In the genomic region with DNA sequence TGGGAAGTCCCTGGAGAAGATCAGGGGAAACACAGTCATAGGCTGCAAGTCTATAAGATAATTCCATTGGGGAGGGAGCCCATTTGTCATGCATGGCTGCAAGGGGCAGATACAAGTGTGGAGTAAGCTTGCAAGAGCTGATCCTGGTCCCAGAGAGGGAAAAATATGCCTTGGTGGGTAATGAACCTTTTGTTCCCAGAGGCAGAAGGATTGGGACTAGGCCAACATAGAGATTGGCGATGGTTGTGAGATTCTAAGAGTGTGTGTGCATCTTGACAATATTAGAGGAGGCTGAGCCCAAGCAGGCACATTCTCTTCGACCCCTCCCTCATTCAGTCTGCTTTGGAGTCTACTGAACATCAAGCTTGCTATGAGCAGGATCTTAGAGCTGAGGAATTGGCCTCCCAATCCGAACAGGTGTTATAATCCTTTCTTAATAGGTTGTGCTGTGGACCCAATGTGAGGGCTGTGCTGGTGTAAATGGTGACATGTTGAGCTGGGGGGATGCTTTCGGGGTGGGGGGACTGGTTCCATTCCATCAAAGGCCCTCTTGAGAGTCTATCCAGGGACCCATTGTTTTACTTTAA, we compare ENCODE assay signal across 1 cellular context.
TF ChIP-seq lines count a peak whose summit lies in the region.

No MANE protein-coding gene starts in this region.

TF ChIP-seq in neural cell, 6 proteins besides CTCF, POLR2A, EP300 and RAD21:
- TF ChIP-seq SMC3 (conservative IDR thresholded peaks at IDR 0.05; ENCODE audit: poor library complexity) (no peak), MXI1 (conservative IDR thresholded peaks at IDR 0.05; ENCODE audit: poor library complexity, severe bottlenecking) (no peak), POLR2AphosphoS5 (IDR thresholded peaks at IDR 0.05) (peak; percentile 21), EZH2 (IDR thresholded peaks at IDR 0.05; ENCODE audit: borderline replicate concordance, insufficient read depth, low read length, poor library complexity, severe bottlenecking) (no peak), TAF1 (IDR thresholded peaks at IDR 0.05; ENCODE audit: low read depth) (no peak)
- TF ChIP-seq, protein P1, sequence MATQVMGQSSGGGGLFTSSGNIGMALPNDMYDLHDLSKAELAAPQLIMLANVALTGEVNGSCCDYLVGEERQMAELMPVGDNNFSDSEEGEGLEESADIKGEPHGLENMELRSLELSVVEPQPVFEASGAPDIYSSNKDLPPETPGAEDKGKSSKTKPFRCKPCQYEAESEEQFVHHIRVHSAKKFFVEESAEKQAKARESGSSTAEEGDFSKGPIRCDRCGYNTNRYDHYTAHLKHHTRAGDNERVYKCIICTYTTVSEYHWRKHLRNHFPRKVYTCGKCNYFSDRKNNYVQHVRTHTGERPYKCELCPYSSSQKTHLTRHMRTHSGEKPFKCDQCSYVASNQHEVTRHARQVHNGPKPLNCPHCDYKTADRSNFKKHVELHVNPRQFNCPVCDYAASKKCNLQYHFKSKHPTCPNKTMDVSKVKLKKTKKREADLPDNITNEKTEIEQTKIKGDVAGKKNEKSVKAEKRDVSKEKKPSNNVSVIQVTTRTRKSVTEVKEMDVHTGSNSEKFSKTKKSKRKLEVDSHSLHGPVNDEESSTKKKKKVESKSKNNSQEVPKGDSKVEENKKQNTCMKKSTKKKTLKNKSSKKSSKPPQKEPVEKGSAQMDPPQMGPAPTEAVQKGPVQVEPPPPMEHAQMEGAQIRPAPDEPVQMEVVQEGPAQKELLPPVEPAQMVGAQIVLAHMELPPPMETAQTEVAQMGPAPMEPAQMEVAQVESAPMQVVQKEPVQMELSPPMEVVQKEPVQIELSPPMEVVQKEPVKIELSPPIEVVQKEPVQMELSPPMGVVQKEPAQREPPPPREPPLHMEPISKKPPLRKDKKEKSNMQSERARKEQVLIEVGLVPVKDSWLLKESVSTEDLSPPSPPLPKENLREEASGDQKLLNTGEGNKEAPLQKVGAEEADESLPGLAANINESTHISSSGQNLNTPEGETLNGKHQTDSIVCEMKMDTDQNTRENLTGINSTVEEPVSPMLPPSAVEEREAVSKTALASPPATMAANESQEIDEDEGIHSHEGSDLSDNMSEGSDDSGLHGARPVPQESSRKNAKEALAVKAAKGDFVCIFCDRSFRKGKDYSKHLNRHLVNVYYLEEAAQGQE (IDR thresholded peaks at IDR 0.05; ENCODE audit: borderline replicate concordance): no peak
